33 cellular contexts compared by ENCODE assay signal in genomic region chr16:54798267-54798666, GRCh38.
DNase-seq lines count a peak whose midpoint lies in the region; ATAC-seq, FAIRE-seq and TF ChIP-seq lines count a peak whose summit lies in the region.
"Had no signal": no experiment of that assay in that cellular context is flagged by ENCODE, and none has a peak within 500 bp of the region (broad histone marks: within the 10 kb centered on the region; RNA-seq: fewer than 3 reads in every experiment).

No MANE protein-coding gene starts in this region.

- peaks cover 6% of the 10 kb centered on the region; the same call in 1 of the 2 replicates for H3K9me3 ChIP-seq in HepG2 (ENCODE audit: low read length)
- H3K9me3 ChIP-seq in right lobe of liver, result no peaks in the 10 kb centered on the region
- no peaks in the 10 kb centered on the region for H3K9me3 ChIP-seq in HEK293 (ENCODE audit: control insufficient read depth, insufficient read depth, low read depth, low read length)
- no peaks in the 10 kb centered on the region for H3K9me3 ChIP-seq in K562 (replicated peaks; ENCODE audit: control insufficient read depth, insufficient read depth, low read depth, low read length)
- H3K9me3 ChIP-seq in mammary epithelial cell (replicated peaks; ENCODE audit: insufficient read depth, low read length), result no peaks in the 10 kb centered on the region
- H3K9me3 ChIP-seq: A549, BE2C had no signal

- H3K9ac ChIP-seq in HepG2 (ENCODE audit: insufficient read depth, low read depth, low read length) (no peak overlapping the region), K562 (ENCODE audit: insufficient read depth in 1 of 2, low read depth in 2 of 2, low read length in 2 of 2) (no peak overlapping the region), mammary epithelial cell (ENCODE audit: insufficient read depth, low read length) (no peak overlapping the region)
- H3K9ac ChIP-seq: BLaER1; BLaER1 treated with 17β-estradiol and CSF1 and Interleukin-3, amounts not matched to agents 10 nM and 100 nM had no signal

- H2AFZ ChIP-seq in HepG2 (ENCODE audit: low read length) (no peak overlapping the region), K562 (ENCODE audit: low read depth, low read length) (no peak overlapping the region), mammary epithelial cell (ENCODE audit: low read depth, low read length) (no peak overlapping the region)

- dilution Hi-C loops in mammary epithelial cell (cut with HindIII; ENCODE audit: low sequenced_read_pairs), result no loop called here

- BruUV-seq in HepG2 (replicated peaks; lab: Mats Ljungman, UMichigan) (no TSS peak), K562 (replicated peaks; lab: Mats Ljungman, UMichigan) (no TSS peak), mammary epithelial cell (replicated peaks; lab: Mats Ljungman, UMichigan) (no TSS peak)

- CTCF ChIA-PET in HepG2 (lab: Yijun Ruan, JAX; ENCODE audit: low intra/inter-chr PET ratio, low total read pairs), result no interaction called here
- CTCF ChIA-PET in HEK293 (lab: Yijun Ruan, JAX), result no interaction called here
- CTCF ChIA-PET in K562 (lab: Yijun Ruan, JAX; ENCODE audit: low intra/inter-chr PET ratio), result no interaction called here
- CTCF ChIA-PET in mammary epithelial cell (lab: Charles Lee; ENCODE audit: low non-redundant PET), result no interaction called here

- intact Hi-C loops in HepG2 (cut with micrococcal nuclease; ENCODE audit: unreplicated experiment), result no loop called here
- intact Hi-C loops in right lobe of liver (cut with DNase I), result no loop called here
- intact Hi-C loops in K562 (cut with micrococcal nuclease), result no loop called here
- intact Hi-C loops in mammary epithelial cell (cut with micrococcal nuclease), result no loop called here

- H3K4me3 ChIP-seq in HepG2 (replicated peaks in 1 of 3; ENCODE audit: insufficient read depth in 1 of 3, low read depth in 2 of 3, low read length in 3 of 3) (no peak overlapping the region), right lobe of liver (no peak overlapping the region), HEK293 (ENCODE audit: low read depth, low read length) (no peak overlapping the region), K562 (no peak overlapping the region), mammary epithelial cell (replicated peaks in 1 of 3; ENCODE audit: insufficient read depth in 1 of 3, low read depth in 2 of 3, low read length in 3 of 3) (no peak overlapping the region)
- H3K4me3 ChIP-seq: A549; BLaER1; BLaER1 treated with 17β-estradiol and CSF1 and Interleukin-3, amounts not matched to agents 10 nM and 100 nM had no signal

- FAIRE-seq in HepG2 (lab: Jason Lieb, UNC) (no peak), K562 (lab: Jason Lieb, UNC) (no peak)
- FAIRE-seq: A204.1, A549, D721Med had no signal

- TF ChIP-seq POLR2A in HepG2 (IDR thresholded peaks at IDR 0.05; ENCODE audit: insufficient read depth in 1 of 2, low read depth in 2 of 2, low read length in 2 of 2), result no peak
- no peak for TF ChIP-seq POLR2A in right lobe of liver (IDR thresholded peaks at IDR 0.05)
- no peak for TF ChIP-seq POLR2A in K562 (conservative IDR thresholded peaks at IDR 0.05)

- in situ Hi-C loops in HepG2 (cut with HindIII; ENCODE audit: extremely low pct_ligation_motif_present, low pct_unique_long_range_greater_than_20kb), result no loop called here
- in situ Hi-C loops in K562 (cut with MboI), result no loop called here
- in situ Hi-C loops in mammary epithelial cell (cut with MboI; ENCODE audit: low sequenced_read_pairs in 2 of 2), result no loop called here

- H3K4me2 ChIP-seq in HepG2 (ENCODE audit: low read depth, low read length), result no peak overlapping the region
- H3K4me2 ChIP-seq in K562 (ENCODE audit: insufficient read depth, low read length), result no peak overlapping the region
- no peak overlapping the region for H3K4me2 ChIP-seq in mammary epithelial cell (ENCODE audit: insufficient read depth, low read depth, low read length)
- H3K4me2 ChIP-seq: A549; BLaER1; BLaER1 treated with 17β-estradiol and CSF1 and Interleukin-3, amounts not matched to agents 10 nM and 100 nM had no signal

- TF ChIP-seq EP300 in HepG2 (IDR thresholded peaks at IDR 0.05; ENCODE audit: low read depth in 2 of 2, low read length in 2 of 2) (no peak), HepG2 (CRISPR knock-in tag; IDR thresholded peaks at IDR 0.05; ENCODE audit: borderline replicate concordance) (no peak), K562 (IDR thresholded peaks at IDR 0.05; ENCODE audit: low read length) (no peak)

- H3K9me1 ChIP-seq in K562 (ENCODE audit: control insufficient read depth, insufficient read depth, low read length), result no peaks in the 10 kb centered on the region

- TF ChIP-seq CTCF in HepG2 (CRISPR knock-in tag; IDR thresholded peaks at IDR 0.05), result no peak
- TF ChIP-seq CTCF in right lobe of liver (IDR thresholded peaks at IDR 0.05), result no peak
- no peak for TF ChIP-seq CTCF in HEK293 (tag by site-specific recombination; IDR thresholded peaks at IDR 0.05)
- TF ChIP-seq CTCF in K562 (IDR thresholded peaks at IDR 0.05 in 2 of 3, conservative IDR thresholded peaks at IDR 0.05 in 1 of 3; ENCODE audit: insufficient read depth in 2 of 3, low read depth in 1 of 3, low read length in 3 of 3), result no peak
- no peak for TF ChIP-seq CTCF in mammary epithelial cell (conservative IDR thresholded peaks at IDR 0.05 in 1 of 2, IDR thresholded peaks at IDR 0.05 in 1 of 2; ENCODE audit: extremely low read depth in 1 of 2, insufficient read depth in 1 of 2, low read depth in 1 of 2, low read length in 2 of 2)

- H3K27me3 ChIP-seq in HepG2 (ENCODE audit: control insufficient read depth in 1 of 2, insufficient read depth in 2 of 2, low read length in 2 of 2), result no peaks in the 10 kb centered on the region
- no peaks in the 10 kb centered on the region for H3K27me3 ChIP-seq in right lobe of liver
- H3K27me3 ChIP-seq in K562 (ENCODE audit: control insufficient read depth in 2 of 2, insufficient read depth in 2 of 2, low read length in 2 of 2), result no peaks in the 10 kb centered on the region; a peak in 1 of 5 replicates
- no peaks in the 10 kb centered on the region for H3K27me3 ChIP-seq in mammary epithelial cell (ENCODE audit: insufficient read depth, low read length)
- H3K27me3 ChIP-seq: BE2C; BLaER1; BLaER1 treated with 17β-estradiol and CSF1 and Interleukin-3, amounts not matched to agents 10 nM and 100 nM had no signal

- H4K20me1 ChIP-seq in HepG2 (ENCODE audit: insufficient read depth, low read length) (no peaks in the 10 kb centered on the region), K562 (replicated peaks; ENCODE audit: control insufficient read depth, insufficient read depth, low read length) (no peaks in the 10 kb centered on the region), mammary epithelial cell (ENCODE audit: insufficient read depth, low read length) (no peaks in the 10 kb centered on the region)
- H4K20me1 ChIP-seq: BLaER1; BLaER1 treated with 17β-estradiol and CSF1 and Interleukin-3, amounts not matched to agents 10 nM and 100 nM had no signal

- TF ChIP-seq RAD21 in HepG2 (CRISPR knock-in tag; IDR thresholded peaks at IDR 0.05) (no peak), K562 (CRISPR knock-in tag; conservative IDR thresholded peaks at IDR 0.05 in 1 of 2, IDR thresholded peaks at IDR 0.05 in 1 of 2) (no peak)

- POLR2A ChIA-PET in HepG2 (lab: Yijun Ruan, JAX) (no interaction called here), HEK293 (lab: Yijun Ruan, JAX) (no interaction called here), K562 (lab: Yijun Ruan, JAX) (interaction anchor here (0.7 to 1.1 kb wide), 2 partner anchors 8 to 13 kb away, joined by 3 read pairs; no protein-coding TSS in a partner anchor)

- H3K4me1 ChIP-seq in HepG2 (ENCODE audit: insufficient read depth, low read length), result no peaks in the 10 kb centered on the region
- no peaks in the 10 kb centered on the region for H3K4me1 ChIP-seq in right lobe of liver
- H3K4me1 ChIP-seq in HEK293 (ENCODE audit: control insufficient read depth, insufficient read depth, low read length), result no peaks in the 10 kb centered on the region
- no peaks in the 10 kb centered on the region for H3K4me1 ChIP-seq in K562 (replicated peaks in 1 of 2; ENCODE audit: control insufficient read depth in 2 of 2, insufficient read depth in 2 of 2, low read length in 2 of 2)
- no peaks in the 10 kb centered on the region for H3K4me1 ChIP-seq in mammary epithelial cell (ENCODE audit: insufficient read depth, low read length)
- H3K4me1 ChIP-seq: A549; BE2C; BLaER1; BLaER1 treated with 17β-estradiol and CSF1 and Interleukin-3, amounts not matched to agents 10 nM and 100 nM had no signal

- H3K27ac ChIP-seq in HepG2 (ENCODE audit: extremely low read length, insufficient read depth, low read length) (no peak overlapping the region), right lobe of liver (no peak overlapping the region), HEK293 (ENCODE audit: extremely low read depth, low read depth, low read length) (no peak overlapping the region), K562 (ENCODE audit: extremely low read depth, low read depth, low read length) (no peak overlapping the region), mammary epithelial cell (ENCODE audit: insufficient read depth, low read depth, low read length) (no peak overlapping the region)
- H3K27ac ChIP-seq: 22Rv1; A549; BLaER1; BLaER1 treated with 17β-estradiol and CSF1 and Interleukin-3, amounts not matched to agents 10 nM and 100 nM; C4-2B had no signal

- WGBS in HepG2 (ENCODE audit: low lambda C conversion rate), result 16% methylated on average over 1 of the region's 1 CpG
- 86% methylated on average over 1 of the region's 1 CpG for WGBS in right lobe of liver (ENCODE audit: insufficient coverage, low coverage, low lambda C conversion rate, missing lambda C conversion rate)
- 0% methylated on average over 1 of the region's 1 CpG for WGBS in K562 (ENCODE audit: insufficient coverage, low coverage, missing lambda C conversion rate)
- 100% methylated on average over 1 of the region's 1 CpG for WGBS in mammary epithelial cell (ENCODE audit: low coverage, missing lambda C conversion rate)

- DNase-seq in HepG2 (ENCODE audit: low spot score), result no peak
- DNase-seq in right lobe of liver, result no peak
- no peak for DNase-seq in K562 (ENCODE audit: extremely low read depth in 1 of 4, low spot score in 3 of 4)
- DNase-seq in activated gamma-delta T cell (lab: John Stamatoyannopoulos, UW), result no peak
- no peak for DNase-seq in mammary epithelial cell
- DNase-seq: 8988T; ACHN; AML-193; BE2C; C1 segment of cervical spinal cord; Caco-2; Calu3; CD4-positive, alpha-beta memory T cell; CD4-positive, alpha-beta T cell; CD4-positive, CD25-positive, alpha-beta regulatory T cell; CD8-positive, alpha-beta memory T cell; CD8-positive, alpha-beta T cell; COR-L47; DMS 273 treated with DMSO at 0.1 percent for 48 hours; DMS153; DMS53; DMS79; DMS79 treated with DMSO at 0.1 percent for 48 hours; DND-41; EL had no signal

- ATAC-seq in HepG2 (no peak), right lobe of liver (no peak), K562 (no peak)
- ATAC-seq: A549; CD8-positive, alpha-beta T cell had no signal

- no peaks in the 10 kb centered on the region for H3K79me2 ChIP-seq in HepG2 (ENCODE audit: insufficient read depth, low read length)
- H3K79me2 ChIP-seq in K562 (ENCODE audit: control insufficient read depth, insufficient read depth, low read length), result no peaks in the 10 kb centered on the region
- H3K79me2 ChIP-seq in mammary epithelial cell (ENCODE audit: insufficient read depth, low read length), result no peaks in the 10 kb centered on the region

- H3K36me3 ChIP-seq in HepG2 (replicated peaks in 1 of 2; ENCODE audit: control insufficient read depth in 1 of 2, insufficient read depth in 2 of 2, low read length in 2 of 2) (no peaks in the 10 kb centered on the region), right lobe of liver (no peaks in the 10 kb centered on the region), HEK293 (ENCODE audit: control insufficient read depth in 2 of 2, insufficient read depth in 1 of 2, low read length in 2 of 2) (no peaks in the 10 kb centered on the region), K562 (ENCODE audit: control insufficient read depth, insufficient read depth, low read length) (no peaks in the 10 kb centered on the region), mammary epithelial cell (ENCODE audit: insufficient read depth, low read length) (no peaks in the 10 kb centered on the region)
- H3K36me3 ChIP-seq: BE2C; BLaER1; BLaER1 treated with 17β-estradiol and CSF1 and Interleukin-3, amounts not matched to agents 10 nM and 100 nM had no signal

Comparison
In these comparisons a context has a peak if more than half of its experiments do, and no peak if none do; other contexts are left out.
1. Of the 241 proteins assayed by ChIP-seq in both HepG2 and K562: peak only in HepG2: none; only in K562: ZNF766; in both: none; in neither: 240.